Comparison of ENCODE assay signal across 20 cellular contexts in the genomic region with DNA sequence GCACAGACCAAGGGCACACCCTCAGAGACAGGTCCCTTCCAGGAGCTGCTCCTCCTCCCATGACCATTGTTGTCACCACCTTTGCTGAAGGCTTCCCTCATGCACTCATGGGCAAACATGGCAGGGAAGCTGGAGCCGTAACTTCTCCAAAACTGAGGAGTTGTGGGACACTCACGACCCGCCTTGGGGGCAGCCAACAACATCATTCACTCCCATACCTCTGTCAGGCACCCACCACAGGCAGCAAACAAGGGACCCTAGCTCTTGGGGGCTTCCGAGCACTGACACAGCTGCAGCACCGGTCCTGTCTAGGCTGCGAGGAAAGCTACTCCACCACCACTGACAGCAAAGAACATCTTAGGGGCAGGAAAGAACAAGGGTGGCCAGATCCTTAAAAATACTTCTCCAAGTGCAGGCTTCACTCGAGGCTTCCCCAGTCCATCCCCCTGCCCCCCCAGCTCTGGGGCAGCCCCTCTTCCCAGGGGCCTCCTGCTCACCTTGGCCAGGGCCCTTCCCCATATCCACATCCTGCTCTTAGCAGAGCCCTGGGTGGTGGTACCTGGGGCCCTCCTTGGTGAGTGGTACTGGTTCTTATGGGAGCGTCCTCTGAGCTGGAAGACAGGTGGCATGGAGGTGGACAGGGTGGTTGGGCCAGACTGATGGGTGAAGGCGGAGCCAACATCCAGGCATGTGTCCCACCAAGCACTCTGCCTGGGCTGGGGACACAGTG.
"Had no signal": no experiment of that assay in that cellular context is flagged by ENCODE, and none has a peak within 500 bp of the region (broad histone marks: within the 10 kb centered on the region; RNA-seq: fewer than 3 reads in every experiment).

No MANE protein-coding gene starts in this region.

- H3K9me3 Mint-ChIP-seq: activated CD4-positive, alpha-beta T cell treated with anti-CD3 and anti-CD28 coated beads, Interleukin-2, amount 10 ng/mL, durations not matched to agents 24 days and 14 days; activated naive CD4-positive, alpha-beta T cell treated with anti-CD3 and anti-CD28 coated beads, Interleukin-2, amount 50 U/mL, for 24 hours; activated T-cell treated with anti-CD3 and anti-CD28 coated beads, Interleukin-2, amount 50 U/mL, for 72 hours; immature natural killer cell; stimulated activated effector memory CD8-positive, alpha-beta T cell treated with anti-CD3 and anti-CD28 coated beads, Interleukin-12 subunit alpha, Interleukin-12 subunit beta, amount 100 ng/mL, for 72 hours had no signal

- ATAC-seq: activated T-cell treated with anti-CD3 and anti-CD28 coated beads, Interleukin-2, amount 50 U/mL, for 72 hours; esophagus mucosa; gastrocnemius medialis; heart left ventricle; sciatic nerve; stimulated activated effector memory CD8-positive, alpha-beta T cell treated with anti-CD3 and anti-CD28 coated beads, Interleukin-12 subunit alpha, Interleukin-12 subunit beta, amount 100 ng/mL, for 72 hours had no signal

- DNase-seq: activated CD4-positive, alpha-beta T cell treated with anti-CD3 and anti-CD28 coated beads, Interleukin-2, amount 10 ng/mL, durations not matched to agents 24 days and 14 days; activated CD4-positive, CD25-positive, alpha-beta regulatory T cell; activated CD8-positive, alpha-beta memory T cell treated with anti-CD3 and anti-CD28 coated beads for 24 hours; activated CD8-positive, alpha-beta memory T cell treated with anti-CD3 and anti-CD28 coated beads, Interleukin-2, amount 50 U/mL, for 48 hours; activated gamma-delta T cell; activated T-cell treated with anti-CD3 and anti-CD28 coated beads, Interleukin-2, amount 50 U/mL, for 72 hours; cerebellar nuclear complex; effector CD8-positive, alpha-beta T cell; gastrocnemius medialis; immature natural killer cell; stimulated activated CD4-positive, alpha-beta T cell treated with anti-CD3 and anti-CD28 coated beads, Interleukin-4, amount 100 ng/mL, for 24 hours; T1000; testis had no signal

- H3K36me3 Mint-ChIP-seq: activated naive CD4-positive, alpha-beta T cell treated with anti-CD3 and anti-CD28 coated beads, Interleukin-2, amount 50 U/mL, for 24 hours; immature natural killer cell had no signal

- H3K27ac Mint-ChIP-seq: activated CD4-positive, alpha-beta T cell treated with anti-CD3 and anti-CD28 coated beads, Interleukin-2, amount 10 ng/mL, durations not matched to agents 24 days and 14 days; activated T-cell treated with anti-CD3 and anti-CD28 coated beads, Interleukin-2, amount 50 U/mL, for 72 hours had no signal

- H3K27me3 Mint-ChIP-seq: activated CD4-positive, alpha-beta T cell treated with anti-CD3 and anti-CD28 coated beads, Interleukin-2, amount 10 ng/mL, durations not matched to agents 24 days and 14 days; activated naive CD4-positive, alpha-beta T cell treated with anti-CD3 and anti-CD28 coated beads, Interleukin-2, amount 50 U/mL, for 24 hours had no signal

- H3K9me3 ChIP-seq: breast epithelium, gastrocnemius medialis, heart left ventricle, testis, upper lobe of left lung had no signal

- H3K4me3 Mint-ChIP-seq: activated CD4-positive, alpha-beta T cell treated with anti-CD3 and anti-CD28 coated beads, Interleukin-2, amount 10 ng/mL, durations not matched to agents 24 days and 14 days; activated naive CD4-positive, alpha-beta T cell treated with anti-CD3 and anti-CD28 coated beads, Interleukin-2, amount 50 U/mL, for 24 hours; activated T-cell treated with anti-CD3 and anti-CD28 coated beads, Interleukin-2, amount 50 U/mL, for 72 hours; immature natural killer cell; stimulated activated effector memory CD8-positive, alpha-beta T cell treated with anti-CD3 and anti-CD28 coated beads, Interleukin-12 subunit alpha, Interleukin-12 subunit beta, amount 100 ng/mL, for 72 hours had no signal
